In genomic region chr11:76602431-76602861, GRCh38 we compare ENCODE assay signal across 14 cellular contexts.
DNase-seq lines count a peak whose midpoint lies in the region; ATAC-seq and TF ChIP-seq lines count a peak whose summit lies in the region.
"Had no signal": no experiment of that assay in that cellular context is flagged by ENCODE, and none has a peak within 500 bp of the region (broad histone marks: within the 10 kb centered on the region; RNA-seq: fewer than 3 reads in every experiment).

No MANE protein-coding gene starts in this region.

- H3K9me3 Mint-ChIP-seq in osteocyte (ENCODE audit: unreplicated experiment) = no peaks in the 10 kb centered on the region
- H3K9me3 Mint-ChIP-seq: CD8-positive, alpha-beta memory T cell; stimulated activated naive CD8-positive, alpha-beta T cell treated with anti-CD3 and anti-CD28 coated beads, Interleukin-15, Interleukin-2, amounts not matched to agents 100 ng/mL and 50 ng/mL, for 24 hours had no signal

- ATAC-seq in SK-N-SH treated with all-trans-retinoic acid at 6 μM for 48 hours = peak; percentile 65
- peak; percentile 58 for ATAC-seq in Right ventricle myocardium superior (ENCODE audit: poor library complexity)
- ATAC-seq in GM18861 (IDR thresholded peaks at IDR 0.05; ENCODE audit: unreplicated experiment) = no peak
- ATAC-seq: body of pancreas had no signal

- no peaks in the 10 kb centered on the region for H3K27me3 Mint-ChIP-seq in osteocyte (ENCODE audit: unreplicated experiment)

- H3K36me3 Mint-ChIP-seq in osteocyte (ENCODE audit: unreplicated experiment) = no peaks in the 10 kb centered on the region
- H3K36me3 Mint-ChIP-seq: CD8-positive, alpha-beta memory T cell had no signal

- peaks cover 37% of the 10 kb centered on the region for H3K4me1 ChIP-seq in BE2C

- H3K4me3 Mint-ChIP-seq in osteocyte (ENCODE audit: unreplicated experiment) = no peak overlapping the region
- H3K4me3 Mint-ChIP-seq: CD8-positive, alpha-beta memory T cell; stimulated activated naive CD8-positive, alpha-beta T cell treated with anti-CD3 and anti-CD28 coated beads, Interleukin-15, Interleukin-2, amounts not matched to agents 100 ng/mL and 50 ng/mL, for 24 hours had no signal

- no peaks in the 10 kb centered on the region for H3K36me3 ChIP-seq in BE2C

- DNase-seq in BE2C = peak; percentile 82
- DNase-seq in Right ventricle myocardium superior = peak; percentile 80
- peak; percentile 80 for DNase-seq in osteocyte (ENCODE audit: extremely low spot score, unreplicated experiment)
- DNase-seq in NCI-H2227 treated with DMSO at 0.1 percent for 48 hours (lab: John Stamatoyannopoulos, UW) = no peak
- no peak for DNase-seq in COLO829 (ENCODE audit: low spot score)
- no peak for DNase-seq in NCI-H2227 (lab: John Stamatoyannopoulos, UW; ENCODE audit: unreplicated experiment)
- DNase-seq: body of pancreas; foreskin melanocyte; KG1; stimulated activated CD4-positive, alpha-beta T cell treated with anti-CD3 and anti-CD28 coated beads, Interleukin-15, amount 100 ng/mL, for 24 hours had no signal

- no peak overlapping the region for H3K27ac Mint-ChIP-seq in osteocyte (ENCODE audit: unreplicated experiment)
- H3K27ac Mint-ChIP-seq: stimulated activated naive CD8-positive, alpha-beta T cell treated with anti-CD3 and anti-CD28 coated beads, Interleukin-15, Interleukin-2, amounts not matched to agents 100 ng/mL and 50 ng/mL, for 24 hours had no signal

- no peaks in the 10 kb centered on the region for H3K27me3 ChIP-seq in BE2C
- H3K27me3 ChIP-seq: body of pancreas had no signal

- intact Hi-C loops in Right ventricle myocardium superior (cut with DNase I) = no loop called here

- H3K9me3 ChIP-seq in BE2C = no peaks in the 10 kb centered on the region
- H3K9me3 ChIP-seq: body of pancreas had no signal

- peaks cover 40% of the 10 kb centered on the region for H3K4me1 Mint-ChIP-seq in osteocyte (ENCODE audit: unreplicated experiment)
- H3K4me1 Mint-ChIP-seq: CD8-positive, alpha-beta memory T cell had no signal

- H3K4me3 ChIP-seq in BE2C (ENCODE audit: low read depth, low read length) = no peak overlapping the region
- H3K4me3 ChIP-seq: body of pancreas had no signal

- peak; percentile 9; the same call in 1 of the 2 replicates for TF ChIP-seq CTCF in BE2C (IDR thresholded peaks at IDR 0.05; ENCODE audit: low read depth, low read length)
- no peak for TF ChIP-seq CTCF in osteocyte (IDR thresholded peaks at IDR 0.05)

TF ChIP-seq in SK-N-SH treated with all-trans-retinoic acid at 6 μM for 48 hours, 23 proteins besides CTCF, POLR2A, EP300 and RAD21:
- TF ChIP-seq CREB5 (CRISPR knock-in tag; IDR thresholded peaks at IDR 0.05; ENCODE audit: low read depth) = no peak
- TF ChIP-seq TCF4 (CRISPR knock-in tag; IDR thresholded peaks at IDR 0.05; ENCODE audit: borderline replicate concordance) = 0 out of 2 replicates have a peak, but pooled peaks have one; percentile 20
- TF ChIP-seq TSHZ2 (CRISPR knock-in tag; IDR thresholded peaks at IDR 0.05) = peak; percentile 45; the same call in 1 of the 2 replicates
- TF ChIP-seq CSDC2 (CRISPR knock-in tag; IDR thresholded peaks at IDR 0.05) = no peak

Comparison
In these comparisons a context has a peak if more than half of its experiments do, and no peak if none do; other contexts are left out.
1. DNase-seq: peak in BE2C (single experiment), Right ventricle myocardium superior (single experiment) and osteocyte (single experiment); none in NCI-H2227 treated with DMSO at 0.1 percent for 48 hours (single experiment), COLO829 (single experiment) and NCI-H2227 (single experiment).